ENCODE assay signal across 8 cellular contexts in the genomic region with DNA sequence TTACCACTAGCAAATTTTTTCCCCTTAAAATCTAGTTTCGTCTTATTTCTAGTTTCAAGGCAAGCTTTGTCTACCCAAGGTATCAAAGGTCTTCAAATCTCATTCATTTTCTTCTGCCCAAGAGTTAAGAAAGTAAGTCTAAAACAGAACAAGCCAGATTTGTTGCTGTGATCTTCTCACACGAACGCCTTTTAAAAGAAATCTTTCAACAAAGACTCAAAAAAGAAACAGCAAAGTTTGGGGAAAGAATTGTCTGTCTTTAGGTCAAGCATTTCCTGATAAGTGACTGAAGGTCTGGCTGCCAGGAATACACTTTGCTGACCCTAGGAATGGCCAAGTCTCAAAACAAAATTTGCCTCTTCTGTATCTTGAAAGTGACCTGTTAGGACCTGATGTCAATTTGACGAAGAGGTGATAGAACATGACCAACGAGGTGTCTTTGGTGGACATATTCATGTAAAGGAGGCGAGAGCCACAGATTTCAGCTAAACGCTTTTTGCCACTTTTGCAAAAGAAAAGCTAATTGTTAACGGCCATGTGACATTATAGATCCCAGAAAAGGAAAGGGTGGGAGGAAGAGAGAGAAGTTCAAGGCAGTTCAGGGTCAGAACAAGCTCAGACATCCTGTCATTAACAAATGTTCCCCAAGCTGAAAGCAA. TPM values are rescaled to one million over a fixed set of nuclear protein-coding genes. Genes with fewer than 3 reads are reported as not detected.
DNase-seq lines count a peak whose midpoint lies in the region; ATAC-seq and TF ChIP-seq lines count a peak whose summit lies in the region.

No MANE protein-coding gene starts in this region.

- peaks cover 62% of the 10 kb centered on the region for H3K79me2 ChIP-seq in DOHH2 (ENCODE audit: control insufficient read depth, low read length)

- no peak for TF ChIP-seq EP300 in Ishikawa (IDR thresholded peaks at IDR 0.05; ENCODE audit: borderline replicate concordance)

- H3F3A ChIP-seq in DOHH2 (ENCODE audit: control insufficient read depth, insufficient read depth) = peaks cover 9% of the 10 kb centered on the region

- no peaks in the 10 kb centered on the region for H3K9me3 Mint-ChIP-seq in central memory CD8-positive, alpha-beta T cell

- H3K4me1 ChIP-seq in DOHH2 (ENCODE audit: control insufficient read depth, low read length) = peaks cover 42% of the 10 kb centered on the region
- peaks cover 18% of the 10 kb centered on the region for H3K4me1 ChIP-seq in upper lobe of right lung

- ATAC-seq in central memory CD8-positive, alpha-beta T cell (replicated peaks; ENCODE audit: extremely low read depth, poor library complexity, severe bottlenecking) = no peak
- peak; percentile 23 for ATAC-seq in upper lobe of right lung
- ATAC-seq in GM19324 (IDR thresholded peaks at IDR 0.05; ENCODE audit: low FRiP score, unreplicated experiment) = no peak

- DNase-seq in central memory CD8-positive, alpha-beta T cell (ENCODE audit: low spot score in 2 of 2) = no peak
- DNase-seq in lung microvascular endothelial cell (ENCODE audit: low read depth in 2 of 2) = peak; percentile 43 to 68
- no peak for DNase-seq in upper lobe of right lung
- DNase-seq in T-helper 9 cell = no peak
- no peak for DNase-seq in AG20443 (ENCODE audit: low spot score)

- peak overlapping the region; percentile 81 for H3K4me3 ChIP-seq in DOHH2 (ENCODE audit: low read length)
- peak overlapping the region; percentile 93 for H3K4me3 ChIP-seq in upper lobe of right lung

- H3K36me3 Mint-ChIP-seq in central memory CD8-positive, alpha-beta T cell (ENCODE audit: insufficient read depth) = peaks cover 42% of the 10 kb centered on the region

- H3K27ac Mint-ChIP-seq in central memory CD8-positive, alpha-beta T cell (ENCODE audit: low read depth) = peak overlapping the region; percentile 95

- TF ChIP-seq CTCF in DOHH2 (IDR thresholded peaks at IDR 0.05; ENCODE audit: low read depth, low read length, poor library complexity, severe bottlenecking) (no peak), upper lobe of right lung (IDR thresholded peaks at IDR 0.05) (no peak)

- H3K4me2 ChIP-seq in DOHH2 (ENCODE audit: low read length) = peak overlapping the region; percentile 86

- TF ChIP-seq RAD21 in Ishikawa (IDR thresholded peaks at IDR 0.05; ENCODE audit: low read depth) = no peak

- H3K27me3 ChIP-seq in DOHH2 (ENCODE audit: control insufficient read depth, low read length) (no peaks in the 10 kb centered on the region), upper lobe of right lung (no peaks in the 10 kb centered on the region)

- intact Hi-C loops in upper lobe of right lung (cut with DNase I) = no loop called here

- H3K27ac ChIP-seq in DOHH2 (ENCODE audit: low read depth, low read length) (peak overlapping the region; percentile 93), upper lobe of right lung (peak overlapping the region; percentile 99)

- peaks cover 49% of the 10 kb centered on the region for H3K4me1 Mint-ChIP-seq in central memory CD8-positive, alpha-beta T cell

- peaks cover 15% of the 10 kb centered on the region for H4K20me1 ChIP-seq in DOHH2 (ENCODE audit: control insufficient read depth, insufficient read depth, low read depth, low read length)

- H3K9me2 ChIP-seq in DOHH2 (replicated peaks; ENCODE audit: control insufficient read depth, low read length) = no peaks in the 10 kb centered on the region

- H3K36me3 ChIP-seq in DOHH2 (ENCODE audit: control insufficient read depth, low read length) (peaks cover 11% of the 10 kb centered on the region), upper lobe of right lung (no peaks in the 10 kb centered on the region)

- H3K4me3 Mint-ChIP-seq in central memory CD8-positive, alpha-beta T cell = peak overlapping the region; percentile 89

- H3K9me3 ChIP-seq in DOHH2 (ENCODE audit: control insufficient read depth, insufficient read depth, low read length) (no peaks in the 10 kb centered on the region), upper lobe of right lung (no peaks in the 10 kb centered on the region)

- no peaks in the 10 kb centered on the region for H3K27me3 Mint-ChIP-seq in central memory CD8-positive, alpha-beta T cell

TF ChIP-seq in Ishikawa, 13 proteins besides CTCF, POLR2A, EP300 and RAD21:
- no peak for TF ChIP-seq CREB1 (IDR thresholded peaks at IDR 0.05; ENCODE audit: low read depth)
- TF ChIP-seq, protein P1, sequence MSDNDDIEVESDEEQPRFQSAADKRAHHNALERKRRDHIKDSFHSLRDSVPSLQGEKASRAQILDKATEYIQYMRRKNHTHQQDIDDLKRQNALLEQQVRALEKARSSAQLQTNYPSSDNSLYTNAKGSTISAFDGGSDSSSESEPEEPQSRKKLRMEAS (IDR thresholded peaks at IDR 0.05) = 0 out of 2 replicates have a peak, but pooled peaks have one; percentile 9
- no peak for TF ChIP-seq NFIC (IDR thresholded peaks at IDR 0.05)
- no peak for TF ChIP-seq TCF12 (IDR thresholded peaks at IDR 0.05; ENCODE audit: low read depth)
- TF ChIP-seq EGR1 (IDR thresholded peaks at IDR 0.05) = no peak
- TF ChIP-seq TAF1 (IDR thresholded peaks at IDR 0.05; ENCODE audit: low read depth) = peak; percentile 7; the same call in 1 of the 2 replicates
- TF ChIP-seq, protein P2, sequence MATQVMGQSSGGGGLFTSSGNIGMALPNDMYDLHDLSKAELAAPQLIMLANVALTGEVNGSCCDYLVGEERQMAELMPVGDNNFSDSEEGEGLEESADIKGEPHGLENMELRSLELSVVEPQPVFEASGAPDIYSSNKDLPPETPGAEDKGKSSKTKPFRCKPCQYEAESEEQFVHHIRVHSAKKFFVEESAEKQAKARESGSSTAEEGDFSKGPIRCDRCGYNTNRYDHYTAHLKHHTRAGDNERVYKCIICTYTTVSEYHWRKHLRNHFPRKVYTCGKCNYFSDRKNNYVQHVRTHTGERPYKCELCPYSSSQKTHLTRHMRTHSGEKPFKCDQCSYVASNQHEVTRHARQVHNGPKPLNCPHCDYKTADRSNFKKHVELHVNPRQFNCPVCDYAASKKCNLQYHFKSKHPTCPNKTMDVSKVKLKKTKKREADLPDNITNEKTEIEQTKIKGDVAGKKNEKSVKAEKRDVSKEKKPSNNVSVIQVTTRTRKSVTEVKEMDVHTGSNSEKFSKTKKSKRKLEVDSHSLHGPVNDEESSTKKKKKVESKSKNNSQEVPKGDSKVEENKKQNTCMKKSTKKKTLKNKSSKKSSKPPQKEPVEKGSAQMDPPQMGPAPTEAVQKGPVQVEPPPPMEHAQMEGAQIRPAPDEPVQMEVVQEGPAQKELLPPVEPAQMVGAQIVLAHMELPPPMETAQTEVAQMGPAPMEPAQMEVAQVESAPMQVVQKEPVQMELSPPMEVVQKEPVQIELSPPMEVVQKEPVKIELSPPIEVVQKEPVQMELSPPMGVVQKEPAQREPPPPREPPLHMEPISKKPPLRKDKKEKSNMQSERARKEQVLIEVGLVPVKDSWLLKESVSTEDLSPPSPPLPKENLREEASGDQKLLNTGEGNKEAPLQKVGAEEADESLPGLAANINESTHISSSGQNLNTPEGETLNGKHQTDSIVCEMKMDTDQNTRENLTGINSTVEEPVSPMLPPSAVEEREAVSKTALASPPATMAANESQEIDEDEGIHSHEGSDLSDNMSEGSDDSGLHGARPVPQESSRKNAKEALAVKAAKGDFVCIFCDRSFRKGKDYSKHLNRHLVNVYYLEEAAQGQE (IDR thresholded peaks at IDR 0.05; ENCODE audit: low read depth) = no peak

RNA-seq across cellular contexts. Expression of gene CDK17, which starts 1.7 kb away (rescaled TPM):
- total RNA-seq in lung microvascular endothelial cell (94.1 and 127 TPM in 2 replicates), upper lobe of right lung (47.1 TPM)

Comparison
In these comparisons a context has a peak if more than half of its experiments do, and no peak if none do; other contexts are left out.
1. DNase-seq: peak in lung microvascular endothelial cell (2 of 2); none in central memory CD8-positive, alpha-beta T cell (0 of 2), upper lobe of right lung (single experiment), T-helper 9 cell (single experiment) and AG20443 (single experiment).